In the genomic region with DNA sequence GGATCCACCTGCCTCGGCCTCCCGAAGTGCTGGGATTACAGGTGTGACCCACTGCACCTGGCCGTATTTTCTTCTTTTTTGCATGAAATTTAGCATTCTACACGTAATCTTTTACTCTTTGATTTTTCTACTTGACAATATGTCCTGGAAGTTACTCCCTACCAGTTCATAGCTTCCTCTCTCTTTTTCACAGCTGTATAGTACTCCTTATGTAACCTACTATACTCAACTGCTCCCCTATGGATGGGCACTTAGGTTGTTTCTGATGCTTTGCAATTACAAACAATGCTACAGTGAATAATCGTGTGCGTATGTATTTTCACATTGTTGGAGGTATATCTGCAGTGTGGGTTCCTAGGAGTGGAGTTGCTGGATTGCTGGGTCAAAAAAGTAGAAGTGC, we compare ENCODE assay signal across 4 cellular contexts.
TF ChIP-seq lines count a peak whose summit lies in the region.

No MANE protein-coding gene starts in this region.

TF ChIP-seq in HepG2, 621 proteins besides CTCF, POLR2A, EP300 and RAD21:
- TF ChIP-seq ZMYM3 (CRISPR knock-in tag; IDR thresholded peaks at IDR 0.05) = peak; percentile 44; the same call in 1 of the 2 replicates
- TF ChIP-seq, protein P1, sequence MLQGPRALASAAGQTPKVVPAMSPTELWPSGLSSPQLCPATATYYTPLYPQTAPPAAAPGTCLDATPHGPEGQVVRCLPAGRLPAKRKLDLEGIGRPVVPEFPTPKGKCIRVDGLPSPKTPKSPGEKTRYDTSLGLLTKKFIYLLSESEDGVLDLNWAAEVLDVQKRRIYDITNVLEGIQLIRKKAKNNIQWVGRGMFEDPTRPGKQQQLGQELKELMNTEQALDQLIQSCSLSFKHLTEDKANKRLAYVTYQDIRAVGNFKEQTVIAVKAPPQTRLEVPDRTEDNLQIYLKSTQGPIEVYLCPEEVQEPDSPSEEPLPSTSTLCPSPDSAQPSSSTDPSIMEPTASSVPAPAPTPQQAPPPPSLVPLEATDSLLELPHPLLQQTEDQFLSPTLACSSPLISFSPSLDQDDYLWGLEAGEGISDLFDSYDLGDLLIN (CRISPR knock-in tag; IDR thresholded peaks at IDR 0.05; ENCODE audit: borderline replicate concordance) = no peak
- no peak for TF ChIP-seq TSC22D2 (CRISPR knock-in tag; IDR thresholded peaks at IDR 0.05; ENCODE audit: borderline replicate concordance)

TF ChIP-seq in HEK293, 187 proteins besides CTCF, POLR2A, EP300 and RAD21 (continues in another document):
- TF ChIP-seq ZNF677 (tag by site-specific recombination; IDR thresholded peaks at IDR 0.05) (no peak), PRDM1 (tag by site-specific recombination; IDR thresholded peaks at IDR 0.05) (no peak), ZNF174 (tag by site-specific recombination; IDR thresholded peaks at IDR 0.05) (no peak), ZNF426 (tag by site-specific recombination; IDR thresholded peaks at IDR 0.05) (no peak), ZNF146 (tag by site-specific recombination; IDR thresholded peaks at IDR 0.05) (peak; percentile 97), HOXA7 (CRISPR knock-in tag; IDR thresholded peaks at IDR 0.05; ENCODE audit: borderline replicate concordance) (no peak)
- TF ChIP-seq, protein P2, sequence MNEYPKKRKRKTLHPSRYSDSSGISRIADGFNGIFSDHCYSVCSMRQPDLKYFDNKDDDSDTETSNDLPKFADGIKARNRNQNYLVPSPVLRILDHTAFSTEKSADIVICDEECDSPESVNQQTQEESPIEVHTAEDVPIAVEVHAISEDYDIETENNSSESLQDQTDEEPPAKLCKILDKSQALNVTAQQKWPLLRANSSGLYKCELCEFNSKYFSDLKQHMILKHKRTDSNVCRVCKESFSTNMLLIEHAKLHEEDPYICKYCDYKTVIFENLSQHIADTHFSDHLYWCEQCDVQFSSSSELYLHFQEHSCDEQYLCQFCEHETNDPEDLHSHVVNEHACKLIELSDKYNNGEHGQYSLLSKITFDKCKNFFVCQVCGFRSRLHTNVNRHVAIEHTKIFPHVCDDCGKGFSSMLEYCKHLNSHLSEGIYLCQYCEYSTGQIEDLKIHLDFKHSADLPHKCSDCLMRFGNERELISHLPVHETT (tag by site-specific recombination; IDR thresholded peaks at IDR 0.05) = no peak
- TF ChIP-seq, protein P3, sequence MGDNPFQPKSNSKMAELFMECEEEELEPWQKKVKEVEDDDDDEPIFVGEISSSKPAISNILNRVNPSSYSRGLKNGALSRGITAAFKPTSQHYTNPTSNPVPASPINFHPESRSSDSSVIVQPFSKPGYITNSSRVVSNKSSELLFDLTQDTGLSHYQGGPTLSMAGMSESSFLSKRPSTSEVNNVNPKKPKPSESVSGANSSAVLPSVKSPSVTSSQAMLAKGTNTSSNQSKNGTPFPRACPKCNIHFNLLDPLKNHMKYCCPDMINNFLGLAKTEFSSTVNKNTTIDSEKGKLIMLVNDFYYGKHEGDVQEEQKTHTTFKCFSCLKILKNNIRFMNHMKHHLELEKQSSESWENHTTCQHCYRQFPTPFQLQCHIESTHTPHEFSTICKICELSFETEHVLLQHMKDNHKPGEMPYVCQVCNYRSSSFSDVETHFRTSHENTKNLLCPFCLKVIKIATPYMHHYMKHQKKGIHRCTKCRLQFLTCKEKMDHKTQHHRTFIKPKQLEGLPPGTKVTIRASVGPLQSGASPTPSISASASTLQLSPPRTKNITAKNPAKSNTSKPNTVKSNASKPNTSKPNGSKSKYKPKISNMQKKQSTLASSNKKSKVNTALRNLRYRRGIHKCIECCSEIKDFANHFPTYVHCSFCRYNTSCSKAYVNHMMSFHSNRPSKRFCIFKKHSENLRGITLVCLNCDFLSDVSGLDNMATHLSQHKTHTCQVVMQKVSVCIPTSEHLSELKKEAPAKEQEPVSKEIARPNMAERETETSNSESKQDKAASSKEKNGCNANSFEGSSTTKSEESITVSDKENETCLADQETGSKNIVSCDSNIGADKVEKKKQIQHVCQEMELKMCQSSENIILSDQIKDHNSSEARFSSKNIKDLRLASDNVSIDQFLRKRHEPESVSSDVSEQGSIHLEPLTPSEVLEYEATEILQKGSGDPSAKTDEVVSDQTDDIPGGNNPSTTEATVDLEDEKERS (tag by site-specific recombination; IDR thresholded peaks at IDR 0.05) = peak; percentile 73; the same call in 1 of the 2 replicates
- TF ChIP-seq, protein P4, sequence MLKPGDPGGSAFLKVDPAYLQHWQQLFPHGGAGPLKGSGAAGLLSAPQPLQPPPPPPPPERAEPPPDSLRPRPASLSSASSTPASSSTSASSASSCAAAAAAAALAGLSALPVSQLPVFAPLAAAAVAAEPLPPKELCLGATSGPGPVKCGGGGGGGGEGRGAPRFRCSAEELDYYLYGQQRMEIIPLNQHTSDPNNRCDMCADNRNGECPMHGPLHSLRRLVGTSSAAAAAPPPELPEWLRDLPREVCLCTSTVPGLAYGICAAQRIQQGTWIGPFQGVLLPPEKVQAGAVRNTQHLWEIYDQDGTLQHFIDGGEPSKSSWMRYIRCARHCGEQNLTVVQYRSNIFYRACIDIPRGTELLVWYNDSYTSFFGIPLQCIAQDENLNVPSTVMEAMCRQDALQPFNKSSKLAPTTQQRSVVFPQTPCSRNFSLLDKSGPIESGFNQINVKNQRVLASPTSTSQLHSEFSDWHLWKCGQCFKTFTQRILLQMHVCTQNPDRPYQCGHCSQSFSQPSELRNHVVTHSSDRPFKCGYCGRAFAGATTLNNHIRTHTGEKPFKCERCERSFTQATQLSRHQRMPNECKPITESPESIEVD (tag by site-specific recombination; IDR thresholded peaks at IDR 0.05) = no peak

TF ChIP-seq in K562, 482 proteins besides CTCF, POLR2A, EP300 and RAD21 (continues in another document):
- TF ChIP-seq KLF1 (tag; IDR thresholded peaks at IDR 0.05) (no peak), NFE2 (IDR thresholded peaks at IDR 0.05; ENCODE audit: low read depth) (no peak), RBM25 (IDR thresholded peaks at IDR 0.05; ENCODE audit: low read depth, low read length, severe bottlenecking) (peak; percentile 43), CBX3 (IDR thresholded peaks at IDR 0.05; ENCODE audit: borderline replicate concordance in 1 of 2, low read length in 2 of 2) (no peak), MYC (IDR thresholded peaks at IDR 0.05; ENCODE audit: low read depth, low read length) (no peak), MYC (CRISPR knock-in tag; IDR thresholded peaks at IDR 0.05; ENCODE audit: borderline replicate concordance, low read depth) (no peak), ZNF232 (CRISPR knock-in tag; IDR thresholded peaks at IDR 0.05) (no peak), ZNF324 (CRISPR knock-in tag; IDR thresholded peaks at IDR 0.05) (no peak), ARID2 (IDR thresholded peaks at IDR 0.05) (no peak), ZNF146 (CRISPR knock-in tag; IDR thresholded peaks at IDR 0.05; ENCODE audit: unreplicated experiment) (peak; percentile 77)
- TF ChIP-seq, protein P5, sequence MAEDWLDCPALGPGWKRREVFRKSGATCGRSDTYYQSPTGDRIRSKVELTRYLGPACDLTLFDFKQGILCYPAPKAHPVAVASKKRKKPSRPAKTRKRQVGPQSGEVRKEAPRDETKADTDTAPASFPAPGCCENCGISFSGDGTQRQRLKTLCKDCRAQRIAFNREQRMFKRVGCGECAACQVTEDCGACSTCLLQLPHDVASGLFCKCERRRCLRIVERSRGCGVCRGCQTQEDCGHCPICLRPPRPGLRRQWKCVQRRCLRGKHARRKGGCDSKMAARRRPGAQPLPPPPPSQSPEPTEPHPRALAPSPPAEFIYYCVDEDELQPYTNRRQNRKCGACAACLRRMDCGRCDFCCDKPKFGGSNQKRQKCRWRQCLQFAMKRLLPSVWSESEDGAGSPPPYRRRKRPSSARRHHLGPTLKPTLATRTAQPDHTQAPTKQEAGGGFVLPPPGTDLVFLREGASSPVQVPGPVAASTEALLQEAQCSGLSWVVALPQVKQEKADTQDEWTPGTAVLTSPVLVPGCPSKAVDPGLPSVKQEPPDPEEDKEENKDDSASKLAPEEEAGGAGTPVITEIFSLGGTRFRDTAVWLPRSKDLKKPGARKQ (CRISPR knock-in tag; IDR thresholded peaks at IDR 0.05) = no peak
- TF ChIP-seq, protein P6, sequence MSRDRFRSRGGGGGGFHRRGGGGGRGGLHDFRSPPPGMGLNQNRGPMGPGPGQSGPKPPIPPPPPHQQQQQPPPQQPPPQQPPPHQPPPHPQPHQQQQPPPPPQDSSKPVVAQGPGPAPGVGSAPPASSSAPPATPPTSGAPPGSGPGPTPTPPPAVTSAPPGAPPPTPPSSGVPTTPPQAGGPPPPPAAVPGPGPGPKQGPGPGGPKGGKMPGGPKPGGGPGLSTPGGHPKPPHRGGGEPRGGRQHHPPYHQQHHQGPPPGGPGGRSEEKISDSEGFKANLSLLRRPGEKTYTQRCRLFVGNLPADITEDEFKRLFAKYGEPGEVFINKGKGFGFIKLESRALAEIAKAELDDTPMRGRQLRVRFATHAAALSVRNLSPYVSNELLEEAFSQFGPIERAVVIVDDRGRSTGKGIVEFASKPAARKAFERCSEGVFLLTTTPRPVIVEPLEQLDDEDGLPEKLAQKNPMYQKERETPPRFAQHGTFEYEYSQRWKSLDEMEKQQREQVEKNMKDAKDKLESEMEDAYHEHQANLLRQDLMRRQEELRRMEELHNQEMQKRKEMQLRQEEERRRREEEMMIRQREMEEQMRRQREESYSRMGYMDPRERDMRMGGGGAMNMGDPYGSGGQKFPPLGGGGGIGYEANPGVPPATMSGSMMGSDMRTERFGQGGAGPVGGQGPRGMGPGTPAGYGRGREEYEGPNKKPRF (IDR thresholded peaks at IDR 0.05; ENCODE audit: low read depth, low read length) = no peak
- TF ChIP-seq, protein P7, sequence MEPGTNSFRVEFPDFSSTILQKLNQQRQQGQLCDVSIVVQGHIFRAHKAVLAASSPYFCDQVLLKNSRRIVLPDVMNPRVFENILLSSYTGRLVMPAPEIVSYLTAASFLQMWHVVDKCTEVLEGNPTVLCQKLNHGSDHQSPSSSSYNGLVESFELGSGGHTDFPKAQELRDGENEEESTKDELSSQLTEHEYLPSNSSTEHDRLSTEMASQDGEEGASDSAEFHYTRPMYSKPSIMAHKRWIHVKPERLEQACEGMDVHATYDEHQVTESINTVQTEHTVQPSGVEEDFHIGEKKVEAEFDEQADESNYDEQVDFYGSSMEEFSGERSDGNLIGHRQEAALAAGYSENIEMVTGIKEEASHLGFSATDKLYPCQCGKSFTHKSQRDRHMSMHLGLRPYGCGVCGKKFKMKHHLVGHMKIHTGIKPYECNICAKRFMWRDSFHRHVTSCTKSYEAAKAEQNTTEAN (CRISPR knock-in tag; IDR thresholded peaks at IDR 0.05) = no peak
- TF ChIP-seq, protein P8, sequence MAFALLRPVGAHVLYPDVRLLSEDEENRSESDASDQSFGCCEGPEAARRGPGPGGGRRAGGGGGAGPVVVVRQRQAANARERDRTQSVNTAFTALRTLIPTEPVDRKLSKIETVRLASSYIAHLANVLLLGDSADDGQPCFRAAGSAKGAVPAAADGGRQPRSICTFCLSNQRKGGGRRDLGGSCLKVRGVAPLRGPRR (CRISPR knock-in tag; IDR thresholded peaks at IDR 0.05) = no peak

TF ChIP-seq in H1, 55 proteins besides CTCF, POLR2A, EP300 and RAD21:
- TF ChIP-seq CBX5 (IDR thresholded peaks at IDR 0.05; ENCODE audit: low read depth, low read length) = no peak
- 0 out of 2 replicates have a peak, but pooled peaks have one; percentile 41 for TF ChIP-seq KDM1A (IDR thresholded peaks at IDR 0.05; ENCODE audit: borderline replicate concordance, low read length)
- TF ChIP-seq GTF2F1 (IDR thresholded peaks at IDR 0.05; ENCODE audit: borderline replicate concordance, low read depth, low read length) = no peak
- no peak for TF ChIP-seq SIRT6 (IDR thresholded peaks at IDR 0.05; ENCODE audit: low read length)
TF ChIP-seq in H1: peak in this region for 1.
